Comparison of ENCODE assay signal across 8 cellular contexts in genomic region chr17:57442914-57443571, GRCh38.
DNase-seq lines count a peak whose midpoint lies in the region; ATAC-seq and TF ChIP-seq lines count a peak whose summit lies in the region.

No MANE protein-coding gene starts in this region.

- H3K27ac ChIP-seq in SJCRH30: peak overlapping the region; percentile 98
- no peak overlapping the region for H3K27ac ChIP-seq in left lung

- H3K4me3 ChIP-seq in SJCRH30 (no peak overlapping the region), left lung (no peak overlapping the region)

- H3K9me3 ChIP-seq in SJCRH30 (replicated peaks) (no peaks in the 10 kb centered on the region), left lung (no peaks in the 10 kb centered on the region)

- intact Hi-C loops in left lung (cut with DNase I): no loop called here

- no peaks in the 10 kb centered on the region for H3K27me3 Mint-ChIP-seq in activated naive CD8-positive, alpha-beta T cell treated with anti-CD3 and anti-CD28 coated beads, Interleukin-2, amount 10 ng/mL, durations not matched to agents 7 days and 5 days
- no peaks in the 10 kb centered on the region for H3K27me3 Mint-ChIP-seq in stimulated activated memory B cell treated with anti-CD40 and anti-IgM and Interleukin-4, amounts not matched to agents 10 μg/mL and 1 μg/mL and 100 μg/mL, for 72 hours

- peaks cover 9% of the 10 kb centered on the region for H3K36me3 Mint-ChIP-seq in activated naive CD8-positive, alpha-beta T cell treated with anti-CD3 and anti-CD28 coated beads, Interleukin-2, amount 10 ng/mL, durations not matched to agents 7 days and 5 days
- H3K36me3 Mint-ChIP-seq in stimulated activated memory B cell treated with anti-CD40 and anti-IgM and Interleukin-4, amounts not matched to agents 10 μg/mL and 1 μg/mL and 100 μg/mL, for 72 hours: no peaks in the 10 kb centered on the region

- no peak for TF ChIP-seq CTCF in left lung (IDR thresholded peaks at IDR 0.05)

- DNase-seq in H4 (ENCODE audit: low spot score) (peak; percentile 86), SJCRH30 (peak; percentile 82 to 84), left lung (no peak), GM19240 (ENCODE audit: insufficient read length, low spot score) (no peak), NCI-H1436 treated with DMSO at 0.1 percent for 48 hours (lab: John Stamatoyannopoulos, UW) (no peak)
- peak; percentile 51 for DNase-seq in activated naive CD8-positive, alpha-beta T cell treated with anti-CD3 and anti-CD28 coated beads, Interleukin-2, amount 10 ng/mL, durations not matched to agents 7 days and 5 days

- H3K27me3 ChIP-seq in SJCRH30 (no peaks in the 10 kb centered on the region), left lung (no peaks in the 10 kb centered on the region)

- peaks cover 51% of the 10 kb centered on the region for H3K4me1 Mint-ChIP-seq in activated naive CD8-positive, alpha-beta T cell treated with anti-CD3 and anti-CD28 coated beads, Interleukin-2, amount 10 ng/mL, durations not matched to agents 7 days and 5 days
- H3K4me1 Mint-ChIP-seq in stimulated activated memory B cell treated with anti-CD40 and anti-IgM and Interleukin-4, amounts not matched to agents 10 μg/mL and 1 μg/mL and 100 μg/mL, for 72 hours: peaks cover 78% of the 10 kb centered on the region

- H3K36me3 ChIP-seq in SJCRH30: no peaks in the 10 kb centered on the region
- H3K36me3 ChIP-seq in left lung: no peaks in the 10 kb centered on the region

- peaks cover 68% of the 10 kb centered on the region for H3K4me1 ChIP-seq in SJCRH30
- H3K4me1 ChIP-seq in left lung: peaks cover 0 to 26% of the 10 kb centered on the region in 2 donors

- ATAC-seq in activated naive CD8-positive, alpha-beta T cell treated with anti-CD3 and anti-CD28 coated beads, Interleukin-2, amount 10 ng/mL, durations not matched to agents 7 days and 5 days (ENCODE audit: low read depth): peak; percentile 40
- ATAC-seq in left lung: peak; percentile 13
- ATAC-seq in stimulated activated memory B cell treated with anti-CD40 and anti-IgM and Interleukin-4, amounts not matched to agents 10 μg/mL and 1 μg/mL and 100 μg/mL, for 72 hours: peak; percentile 71
- ATAC-seq in HG03457 (IDR thresholded peaks at IDR 0.05; ENCODE audit: unreplicated experiment): no peak

- H3K4me3 Mint-ChIP-seq in activated naive CD8-positive, alpha-beta T cell treated with anti-CD3 and anti-CD28 coated beads, Interleukin-2, amount 10 ng/mL, durations not matched to agents 7 days and 5 days: peak overlapping the region; percentile 49
- H3K4me3 Mint-ChIP-seq in stimulated activated memory B cell treated with anti-CD40 and anti-IgM and Interleukin-4, amounts not matched to agents 10 μg/mL and 1 μg/mL and 100 μg/mL, for 72 hours: peak overlapping the region; percentile 5

- H3K27ac Mint-ChIP-seq in activated naive CD8-positive, alpha-beta T cell treated with anti-CD3 and anti-CD28 coated beads, Interleukin-2, amount 10 ng/mL, durations not matched to agents 7 days and 5 days: peak overlapping the region; percentile 72
- peak overlapping the region; percentile 96 for H3K27ac Mint-ChIP-seq in stimulated activated memory B cell treated with anti-CD40 and anti-IgM and Interleukin-4, amounts not matched to agents 10 μg/mL and 1 μg/mL and 100 μg/mL, for 72 hours

- H3K9me3 Mint-ChIP-seq in activated naive CD8-positive, alpha-beta T cell treated with anti-CD3 and anti-CD28 coated beads, Interleukin-2, amount 10 ng/mL, durations not matched to agents 7 days and 5 days: no peaks in the 10 kb centered on the region
- H3K9me3 Mint-ChIP-seq in stimulated activated memory B cell treated with anti-CD40 and anti-IgM and Interleukin-4, amounts not matched to agents 10 μg/mL and 1 μg/mL and 100 μg/mL, for 72 hours: no peaks in the 10 kb centered on the region

- POLR2A ChIA-PET in activated naive CD8-positive, alpha-beta T cell treated with anti-CD3 and anti-CD28 coated beads, Interleukin-2, amount 10 ng/mL, durations not matched to agents 7 days and 5 days (lab: Charles Lee): interaction anchor here (4.7 kb wide), 1 partner anchor 12 kb away, joined by 36 read pairs; no protein-coding TSS in a partner anchor

Comparison
In these comparisons a context has a peak if more than half of its experiments do, and no peak if none do; other contexts are left out.
1. DNase-seq: peak in H4 (single experiment), SJCRH30 (2 of 2) and activated naive CD8-positive, alpha-beta T cell treated with anti-CD3 and anti-CD28 coated beads, Interleukin-2, amount 10 ng/mL, durations not matched to agents 7 days and 5 days (single experiment); none in left lung (0 of 2), GM19240 (single experiment) and NCI-H1436 treated with DMSO at 0.1 percent for 48 hours (single experiment).